8 cellular contexts compared by ENCODE assay signal in the genomic region with DNA sequence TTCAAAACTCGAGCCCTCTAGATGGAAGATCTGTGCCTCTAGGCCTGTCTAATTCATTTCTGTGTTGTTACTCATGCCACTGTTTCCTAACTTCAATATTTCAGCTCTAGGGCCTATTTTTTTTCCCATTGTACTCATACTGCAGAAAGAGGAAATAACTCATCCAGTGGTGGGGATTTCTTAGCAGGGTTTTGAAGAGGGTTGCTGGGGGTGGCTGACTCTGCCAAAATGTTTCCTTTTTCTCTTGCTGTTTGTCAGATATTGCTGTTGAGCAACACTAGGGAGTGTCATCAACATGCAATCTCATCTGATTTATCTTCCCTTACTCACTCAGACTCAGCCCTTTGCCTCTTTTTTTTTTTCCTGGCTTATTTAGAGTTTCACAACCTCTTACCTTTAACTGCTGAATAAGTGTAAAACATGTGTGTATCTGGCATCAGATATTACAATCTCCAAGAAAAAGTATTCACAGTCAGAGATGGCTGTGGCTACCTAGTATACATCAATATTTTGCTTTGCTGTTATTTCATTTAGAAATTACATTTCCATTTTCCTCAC.
DNase-seq lines count a peak whose midpoint lies in the region; ATAC-seq and TF ChIP-seq lines count a peak whose summit lies in the region.

No MANE protein-coding gene starts in this region.

- H3K27ac Mint-ChIP-seq in CD8-positive, alpha-beta memory T cell = no peak overlapping the region
- no peak overlapping the region for H3K27ac Mint-ChIP-seq in activated CD4-positive, alpha-beta memory T cell treated with anti-CD3 and anti-CD28 coated beads, Interleukin-2, amount 10 ng/mL, durations not matched to agents 7 days and 5 days
- H3K27ac Mint-ChIP-seq in progenitor cell of endocrine pancreas = no peak overlapping the region

- TF ChIP-seq CTCF in fibroblast of pulmonary artery (IDR thresholded peaks at IDR 0.05; ENCODE audit: low read length, missing control alignments) (no peak), progenitor cell of endocrine pancreas (IDR thresholded peaks at IDR 0.05; ENCODE audit: unreplicated experiment) (no peak)

- H3K36me3 ChIP-seq in CD8-positive, alpha-beta memory T cell (ENCODE audit: insufficient read depth, low read length) = no peaks in the 10 kb centered on the region
- H3K36me3 ChIP-seq in rectal smooth muscle tissue (ENCODE audit: control insufficient read depth, insufficient read depth, low read length) = no peaks in the 10 kb centered on the region

- POLR2A ChIA-PET in CD8-positive, alpha-beta memory T cell (lab: Charles Lee) = no interaction called here
- POLR2A ChIA-PET in activated CD4-positive, alpha-beta memory T cell treated with anti-CD3 and anti-CD28 coated beads, Interleukin-2, amount 10 ng/mL, durations not matched to agents 7 days and 5 days (lab: Charles Lee) = interaction anchor here (0.6 to 6.0 kb wide), 11 partner anchors 18 to 190 kb away, joined by 3 to 38 read pairs (median 5); a partner anchor contains a TSS

- no peak for ATAC-seq in HG02763 (IDR thresholded peaks at IDR 0.05; ENCODE audit: unreplicated experiment)

- no peak overlapping the region for H3K4me3 Mint-ChIP-seq in CD8-positive, alpha-beta memory T cell
- no peak overlapping the region for H3K4me3 Mint-ChIP-seq in activated CD4-positive, alpha-beta memory T cell treated with anti-CD3 and anti-CD28 coated beads, Interleukin-2, amount 10 ng/mL, durations not matched to agents 7 days and 5 days
- H3K4me3 Mint-ChIP-seq in progenitor cell of endocrine pancreas (ENCODE audit: low read depth) = no peak overlapping the region

- H3K9ac ChIP-seq in rectal smooth muscle tissue (ENCODE audit: low read length) = no peak overlapping the region

- no peaks in the 10 kb centered on the region for H3K27me3 Mint-ChIP-seq in CD8-positive, alpha-beta memory T cell
- no peaks in the 10 kb centered on the region for H3K27me3 Mint-ChIP-seq in activated CD4-positive, alpha-beta memory T cell treated with anti-CD3 and anti-CD28 coated beads, Interleukin-2, amount 10 ng/mL, durations not matched to agents 7 days and 5 days
- no peaks in the 10 kb centered on the region for H3K27me3 Mint-ChIP-seq in progenitor cell of endocrine pancreas

- CTCF ChIA-PET in CD8-positive, alpha-beta memory T cell (lab: Charles Lee) = no interaction called here
- CTCF ChIA-PET in activated CD4-positive, alpha-beta memory T cell treated with anti-CD3 and anti-CD28 coated beads, Interleukin-2, amount 10 ng/mL, durations not matched to agents 7 days and 5 days (lab: Charles Lee) = interaction anchor here (1.0 to 1.3 kb wide), 4 partner anchors 18 to 124 kb away, joined by 3 to 4 read pairs (median 3); no protein-coding TSS in a partner anchor

- peak overlapping the region; percentile 17 for H3K27ac ChIP-seq in CD8-positive, alpha-beta memory T cell (ENCODE audit: low read depth, low read length)
- peak overlapping the region; percentile 19 for H3K27ac ChIP-seq in rectal smooth muscle tissue (ENCODE audit: low read depth, low read length)

- peaks cover 0 to 1% (median 0%) of the 10 kb centered on the region in 3 donors for H3K36me3 Mint-ChIP-seq in CD8-positive, alpha-beta memory T cell
- peaks cover 25% of the 10 kb centered on the region for H3K36me3 Mint-ChIP-seq in activated CD4-positive, alpha-beta memory T cell treated with anti-CD3 and anti-CD28 coated beads, Interleukin-2, amount 10 ng/mL, durations not matched to agents 7 days and 5 days (ENCODE audit: low read depth)
- H3K36me3 Mint-ChIP-seq in progenitor cell of endocrine pancreas (ENCODE audit: insufficient read depth) = no peaks in the 10 kb centered on the region

- H3K4me1 ChIP-seq in CD8-positive, alpha-beta memory T cell (ENCODE audit: insufficient read depth, low read length) = peaks cover 6% of the 10 kb centered on the region
- H3K4me1 ChIP-seq in rectal smooth muscle tissue (ENCODE audit: control insufficient read depth, insufficient read depth, low read length) = peaks cover 21% of the 10 kb centered on the region

- peaks cover 0 to 6% (median 2%) of the 10 kb centered on the region in 3 donors for H3K4me1 Mint-ChIP-seq in CD8-positive, alpha-beta memory T cell
- peaks cover 25% of the 10 kb centered on the region for H3K4me1 Mint-ChIP-seq in activated CD4-positive, alpha-beta memory T cell treated with anti-CD3 and anti-CD28 coated beads, Interleukin-2, amount 10 ng/mL, durations not matched to agents 7 days and 5 days
- H3K4me1 Mint-ChIP-seq in progenitor cell of endocrine pancreas (ENCODE audit: low read depth) = peaks cover 3% of the 10 kb centered on the region

- no peak for DNase-seq in CD8-positive, alpha-beta memory T cell
- DNase-seq in KG1 (lab: John Stamatoyannopoulos, UW) (peak; percentile 88), fibroblast of pulmonary artery (ENCODE audit: low read depth) (peak; percentile 99), progenitor cell of endocrine pancreas (ENCODE audit: low spot score, unreplicated experiment) (no peak), NCI-H1092 treated with DMSO at 0.1 percent for 48 hours (lab: John Stamatoyannopoulos, UW) (no peak)
- peak; percentile 70 for DNase-seq in activated CD4-positive, alpha-beta memory T cell treated with anti-CD3 and anti-CD28 coated beads, Interleukin-2, amount 10 ng/mL, durations not matched to agents 7 days and 5 days

- no peaks in the 10 kb centered on the region for H3K27me3 ChIP-seq in CD8-positive, alpha-beta memory T cell (ENCODE audit: insufficient read depth, low read length, poor library complexity, severe bottlenecking)
- H3K27me3 ChIP-seq in rectal smooth muscle tissue (ENCODE audit: control insufficient read depth, insufficient read depth, low read length) = no peaks in the 10 kb centered on the region

- no peak overlapping the region for H3K4me3 ChIP-seq in CD8-positive, alpha-beta memory T cell (ENCODE audit: low read length)
- no peak overlapping the region for H3K4me3 ChIP-seq in fibroblast of pulmonary artery (replicated peaks; ENCODE audit: low read depth, low read length)
- no peak overlapping the region for H3K4me3 ChIP-seq in rectal smooth muscle tissue (ENCODE audit: low read length)

- H3K9me3 ChIP-seq in CD8-positive, alpha-beta memory T cell (ENCODE audit: low read length) = no peaks in the 10 kb centered on the region

- no peaks in the 10 kb centered on the region for H3K9me3 Mint-ChIP-seq in CD8-positive, alpha-beta memory T cell
- H3K9me3 Mint-ChIP-seq in activated CD4-positive, alpha-beta memory T cell treated with anti-CD3 and anti-CD28 coated beads, Interleukin-2, amount 10 ng/mL, durations not matched to agents 7 days and 5 days = peaks cover 5% of the 10 kb centered on the region
- no peaks in the 10 kb centered on the region for H3K9me3 Mint-ChIP-seq in progenitor cell of endocrine pancreas (ENCODE audit: low read depth)

Comparison
In these comparisons a context has a peak if more than half of its experiments do, and no peak if none do; other contexts are left out.
1. DNase-seq: peak in KG1 (single experiment), activated CD4-positive, alpha-beta memory T cell treated with anti-CD3 and anti-CD28 coated beads, Interleukin-2, amount 10 ng/mL, durations not matched to agents 7 days and 5 days (single experiment) and fibroblast of pulmonary artery (single experiment); none in CD8-positive, alpha-beta memory T cell (0 of 5), progenitor cell of endocrine pancreas (single experiment) and NCI-H1092 treated with DMSO at 0.1 percent for 48 hours (single experiment).